In the genomic region with DNA sequence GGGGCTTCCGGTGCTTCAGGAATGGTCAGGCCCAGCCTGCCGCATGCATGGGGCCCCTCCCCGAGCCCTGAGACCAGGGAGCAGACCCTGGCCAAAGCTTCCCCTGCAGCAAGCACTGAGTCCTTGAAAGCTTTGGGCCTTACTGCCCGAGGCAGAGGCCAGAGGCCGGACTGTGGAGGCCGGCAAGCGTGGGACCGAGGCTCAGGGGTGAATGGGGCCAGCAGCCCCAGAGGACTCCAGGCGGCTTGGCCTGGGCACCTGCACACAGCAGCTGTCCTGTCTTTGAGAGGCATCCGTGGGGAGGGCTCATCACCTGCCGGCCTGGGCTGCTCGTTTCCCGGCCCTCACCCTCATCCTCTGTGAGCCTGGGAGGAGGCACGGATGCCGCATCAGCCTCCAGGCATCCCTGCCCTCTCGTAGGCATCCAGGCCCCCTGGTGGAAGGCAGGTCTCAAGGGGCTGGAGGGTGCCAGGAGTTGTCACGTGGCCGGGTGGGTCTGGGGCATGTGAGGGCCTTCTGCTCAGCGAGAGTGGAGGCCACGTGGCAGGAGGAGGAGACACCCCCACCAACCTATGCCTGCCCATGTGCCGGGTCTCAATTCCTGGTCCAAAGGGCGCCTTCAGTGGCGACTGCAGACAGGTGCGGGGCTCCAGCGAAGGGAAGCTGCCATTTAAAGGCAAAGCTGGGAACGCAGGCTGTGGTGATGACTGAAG, we compare ENCODE assay signal across 1 cellular context.
TF ChIP-seq lines count a peak whose summit lies in the region.

No MANE protein-coding gene starts in this region.

TF ChIP-seq in HepG2, 621 proteins besides CTCF, POLR2A, EP300 and RAD21 (continued from another document and continues in another):
- TF ChIP-seq, protein P1, sequence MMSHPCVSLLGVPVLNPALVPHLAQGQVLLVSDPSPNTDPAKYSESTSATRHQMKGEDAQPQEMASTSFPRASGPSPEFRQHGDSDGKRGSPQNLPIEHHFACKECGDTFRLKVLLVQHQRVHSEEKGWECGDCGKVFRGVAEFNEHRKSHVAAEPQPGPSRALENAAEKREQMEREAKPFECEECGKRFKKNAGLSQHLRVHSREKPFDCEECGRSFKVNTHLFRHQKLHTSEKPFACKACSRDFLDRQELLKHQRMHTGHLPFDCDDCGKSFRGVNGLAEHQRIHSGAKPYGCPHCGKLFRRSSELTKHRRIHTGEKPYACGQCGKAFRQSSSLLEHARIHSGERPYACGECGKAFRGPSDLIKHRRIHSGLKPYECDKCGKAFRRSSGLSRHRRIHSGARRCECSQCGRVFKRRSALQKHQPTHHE (CRISPR knock-in tag; IDR thresholded peaks at IDR 0.05; ENCODE audit: borderline replicate concordance): no peak
- TF ChIP-seq ELF3 (CRISPR knock-in tag; IDR thresholded peaks at IDR 0.05) (no peak), ZFP1 (CRISPR knock-in tag; IDR thresholded peaks at IDR 0.05) (no peak), SMARCE1 (IDR thresholded peaks at IDR 0.05; ENCODE audit: borderline replicate concordance) (no peak), TGIF2 (CRISPR knock-in tag; IDR thresholded peaks at IDR 0.05) (no peak), MIER2 (CRISPR knock-in tag; IDR thresholded peaks at IDR 0.05) (0 out of 2 replicates have a peak, but pooled peaks have one; percentile 26), ARNT (IDR thresholded peaks at IDR 0.05) (no peak), GATAD2A (CRISPR knock-in tag; IDR thresholded peaks at IDR 0.05) (peak; percentile 54; the same call in 1 of the 2 replicates), NFKB2 (CRISPR knock-in tag; IDR thresholded peaks at IDR 0.05; ENCODE audit: borderline replicate concordance) (0 out of 2 replicates have a peak, but pooled peaks have one; percentile 42), ATM (IDR thresholded peaks at IDR 0.05; ENCODE audit: borderline replicate concordance) (no peak), ZBTB20 (CRISPR knock-in tag; IDR thresholded peaks at IDR 0.05; ENCODE audit: borderline replicate concordance, low read depth) (0 out of 2 replicates have a peak, but pooled peaks have one; percentile 17), STAG1 (CRISPR knock-in tag; IDR thresholded peaks at IDR 0.05) (peak; percentile 46), MAZ (IDR thresholded peaks at IDR 0.05; ENCODE audit: borderline replicate concordance, low read depth, low read length) (0 out of 2 replicates have a peak, but pooled peaks have one; percentile 22), MAZ (CRISPR knock-in tag; IDR thresholded peaks at IDR 0.05; ENCODE audit: low read depth) (0 out of 2 replicates have a peak, but pooled peaks have one; percentile 32), ZNF878 (CRISPR knock-in tag; IDR thresholded peaks at IDR 0.05) (0 out of 2 replicates have a peak, but pooled peaks have one; percentile 38), ZNF501 (CRISPR knock-in tag; IDR thresholded peaks at IDR 0.05) (peak; percentile 44; the same call in 1 of the 2 replicates), KDM2A (CRISPR knock-in tag; IDR thresholded peaks at IDR 0.05; ENCODE audit: borderline replicate concordance, low read depth) (0 out of 2 replicates have a peak, but pooled peaks have one; percentile 43), RCOR2 (CRISPR knock-in tag; IDR thresholded peaks at IDR 0.05) (no peak), KLF16 (CRISPR knock-in tag; IDR thresholded peaks at IDR 0.05) (peak in 1 of 2 experiments; percentile 20; a peak in 1 of 4 replicates), GABPB1 (CRISPR knock-in tag; IDR thresholded peaks at IDR 0.05) (peak; percentile 63), ZNF205 (CRISPR knock-in tag; IDR thresholded peaks at IDR 0.05) (0 out of 2 replicates have a peak, but pooled peaks have one; percentile 37), ZNF788 (CRISPR knock-in tag; IDR thresholded peaks at IDR 0.05; ENCODE audit: borderline replicate concordance) (peak; percentile 35; the same call in 1 of the 2 replicates), MBNL3 (CRISPR knock-in tag; conservative IDR thresholded peaks at IDR 0.05) (no peak), HNRNPL (IDR thresholded peaks at IDR 0.05; ENCODE audit: low read depth, low read length) (0 out of 2 replicates have a peak, but pooled peaks have one; percentile 71), ZNF720 (CRISPR knock-in tag; IDR thresholded peaks at IDR 0.05) (no peak), TEAD3 (CRISPR knock-in tag; optimal IDR thresholded peaks at IDR 0.05; ENCODE audit: borderline replicate concordance) (peak; percentile 71), PHF8 (CRISPR knock-in tag; IDR thresholded peaks at IDR 0.05) (no peak), SIN3A (IDR thresholded peaks at IDR 0.05; ENCODE audit: borderline replicate concordance, low read depth, low read length) (no peak), ZNF772 (CRISPR knock-in tag; IDR thresholded peaks at IDR 0.05) (no peak), ZNF563 (CRISPR knock-in tag; IDR thresholded peaks at IDR 0.05) (0 out of 2 replicates have a peak, but pooled peaks have one; percentile 46), HOXA3 (CRISPR knock-in tag; IDR thresholded peaks at IDR 0.05) (0 out of 2 replicates have a peak, but pooled peaks have one; percentile 17), ZFP37 (CRISPR knock-in tag; IDR thresholded peaks at IDR 0.05; ENCODE audit: borderline replicate concordance) (0 out of 2 replicates have a peak, but pooled peaks have one; percentile 41), ZNF33A (CRISPR knock-in tag; IDR thresholded peaks at IDR 0.05; ENCODE audit: borderline replicate concordance) (no peak), ZNF577 (CRISPR knock-in tag; IDR thresholded peaks at IDR 0.05; ENCODE audit: borderline replicate concordance, low read depth) (no peak), KLF15 (CRISPR knock-in tag; IDR thresholded peaks at IDR 0.05; ENCODE audit: borderline replicate concordance) (no peak)
- TF ChIP-seq, protein P2, sequence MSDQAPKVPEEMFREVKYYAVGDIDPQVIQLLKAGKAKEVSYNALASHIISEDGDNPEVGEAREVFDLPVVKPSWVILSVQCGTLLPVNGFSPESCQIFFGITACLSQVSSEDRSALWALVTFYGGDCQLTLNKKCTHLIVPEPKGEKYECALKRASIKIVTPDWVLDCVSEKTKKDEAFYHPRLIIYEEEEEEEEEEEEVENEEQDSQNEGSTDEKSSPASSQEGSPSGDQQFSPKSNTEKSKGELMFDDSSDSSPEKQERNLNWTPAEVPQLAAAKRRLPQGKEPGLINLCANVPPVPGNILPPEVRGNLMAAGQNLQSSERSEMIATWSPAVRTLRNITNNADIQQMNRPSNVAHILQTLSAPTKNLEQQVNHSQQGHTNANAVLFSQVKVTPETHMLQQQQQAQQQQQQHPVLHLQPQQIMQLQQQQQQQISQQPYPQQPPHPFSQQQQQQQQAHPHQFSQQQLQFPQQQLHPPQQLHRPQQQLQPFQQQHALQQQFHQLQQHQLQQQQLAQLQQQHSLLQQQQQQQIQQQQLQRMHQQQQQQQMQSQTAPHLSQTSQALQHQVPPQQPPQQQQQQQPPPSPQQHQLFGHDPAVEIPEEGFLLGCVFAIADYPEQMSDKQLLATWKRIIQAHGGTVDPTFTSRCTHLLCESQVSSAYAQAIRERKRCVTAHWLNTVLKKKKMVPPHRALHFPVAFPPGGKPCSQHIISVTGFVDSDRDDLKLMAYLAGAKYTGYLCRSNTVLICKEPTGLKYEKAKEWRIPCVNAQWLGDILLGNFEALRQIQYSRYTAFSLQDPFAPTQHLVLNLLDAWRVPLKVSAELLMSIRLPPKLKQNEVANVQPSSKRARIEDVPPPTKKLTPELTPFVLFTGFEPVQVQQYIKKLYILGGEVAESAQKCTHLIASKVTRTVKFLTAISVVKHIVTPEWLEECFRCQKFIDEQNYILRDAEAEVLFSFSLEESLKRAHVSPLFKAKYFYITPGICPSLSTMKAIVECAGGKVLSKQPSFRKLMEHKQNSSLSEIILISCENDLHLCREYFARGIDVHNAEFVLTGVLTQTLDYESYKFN (CRISPR knock-in tag; conservative IDR thresholded peaks at IDR 0.05): 0 out of 2 replicates have a peak, but pooled peaks have one; percentile 42
- TF ChIP-seq, protein P3, sequence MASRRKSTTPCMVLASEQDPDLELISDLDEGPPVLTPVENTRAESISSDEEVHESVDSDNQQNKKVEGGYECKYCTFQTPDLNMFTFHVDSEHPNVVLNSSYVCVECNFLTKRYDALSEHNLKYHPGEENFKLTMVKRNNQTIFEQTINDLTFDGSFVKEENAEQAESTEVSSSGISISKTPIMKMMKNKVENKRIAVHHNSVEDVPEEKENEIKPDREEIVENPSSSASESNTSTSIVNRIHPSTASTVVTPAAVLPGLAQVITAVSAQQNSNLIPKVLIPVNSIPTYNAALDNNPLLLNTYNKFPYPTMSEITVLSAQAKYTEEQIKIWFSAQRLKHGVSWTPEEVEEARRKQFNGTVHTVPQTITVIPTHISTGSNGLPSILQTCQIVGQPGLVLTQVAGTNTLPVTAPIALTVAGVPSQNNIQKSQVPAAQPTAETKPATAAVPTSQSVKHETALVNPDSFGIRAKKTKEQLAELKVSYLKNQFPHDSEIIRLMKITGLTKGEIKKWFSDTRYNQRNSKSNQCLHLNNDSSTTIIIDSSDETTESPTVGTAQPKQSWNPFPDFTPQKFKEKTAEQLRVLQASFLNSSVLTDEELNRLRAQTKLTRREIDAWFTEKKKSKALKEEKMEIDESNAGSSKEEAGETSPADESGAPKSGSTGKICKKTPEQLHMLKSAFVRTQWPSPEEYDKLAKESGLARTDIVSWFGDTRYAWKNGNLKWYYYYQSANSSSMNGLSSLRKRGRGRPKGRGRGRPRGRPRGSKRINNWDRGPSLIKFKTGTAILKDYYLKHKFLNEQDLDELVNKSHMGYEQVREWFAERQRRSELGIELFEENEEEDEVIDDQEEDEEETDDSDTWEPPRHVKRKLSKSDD (CRISPR knock-in tag; IDR thresholded peaks at IDR 0.05; ENCODE audit: low read depth): no peak
- TF ChIP-seq, protein P4, sequence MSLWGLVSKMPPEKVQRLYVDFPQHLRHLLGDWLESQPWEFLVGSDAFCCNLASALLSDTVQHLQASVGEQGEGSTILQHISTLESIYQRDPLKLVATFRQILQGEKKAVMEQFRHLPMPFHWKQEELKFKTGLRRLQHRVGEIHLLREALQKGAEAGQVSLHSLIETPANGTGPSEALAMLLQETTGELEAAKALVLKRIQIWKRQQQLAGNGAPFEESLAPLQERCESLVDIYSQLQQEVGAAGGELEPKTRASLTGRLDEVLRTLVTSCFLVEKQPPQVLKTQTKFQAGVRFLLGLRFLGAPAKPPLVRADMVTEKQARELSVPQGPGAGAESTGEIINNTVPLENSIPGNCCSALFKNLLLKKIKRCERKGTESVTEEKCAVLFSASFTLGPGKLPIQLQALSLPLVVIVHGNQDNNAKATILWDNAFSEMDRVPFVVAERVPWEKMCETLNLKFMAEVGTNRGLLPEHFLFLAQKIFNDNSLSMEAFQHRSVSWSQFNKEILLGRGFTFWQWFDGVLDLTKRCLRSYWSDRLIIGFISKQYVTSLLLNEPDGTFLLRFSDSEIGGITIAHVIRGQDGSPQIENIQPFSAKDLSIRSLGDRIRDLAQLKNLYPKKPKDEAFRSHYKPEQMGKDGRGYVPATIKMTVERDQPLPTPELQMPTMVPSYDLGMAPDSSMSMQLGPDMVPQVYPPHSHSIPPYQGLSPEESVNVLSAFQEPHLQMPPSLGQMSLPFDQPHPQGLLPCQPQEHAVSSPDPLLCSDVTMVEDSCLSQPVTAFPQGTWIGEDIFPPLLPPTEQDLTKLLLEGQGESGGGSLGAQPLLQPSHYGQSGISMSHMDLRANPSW (CRISPR knock-in tag; IDR thresholded peaks at IDR 0.05; ENCODE audit: borderline replicate concordance): no peak
- TF ChIP-seq, protein P5, sequence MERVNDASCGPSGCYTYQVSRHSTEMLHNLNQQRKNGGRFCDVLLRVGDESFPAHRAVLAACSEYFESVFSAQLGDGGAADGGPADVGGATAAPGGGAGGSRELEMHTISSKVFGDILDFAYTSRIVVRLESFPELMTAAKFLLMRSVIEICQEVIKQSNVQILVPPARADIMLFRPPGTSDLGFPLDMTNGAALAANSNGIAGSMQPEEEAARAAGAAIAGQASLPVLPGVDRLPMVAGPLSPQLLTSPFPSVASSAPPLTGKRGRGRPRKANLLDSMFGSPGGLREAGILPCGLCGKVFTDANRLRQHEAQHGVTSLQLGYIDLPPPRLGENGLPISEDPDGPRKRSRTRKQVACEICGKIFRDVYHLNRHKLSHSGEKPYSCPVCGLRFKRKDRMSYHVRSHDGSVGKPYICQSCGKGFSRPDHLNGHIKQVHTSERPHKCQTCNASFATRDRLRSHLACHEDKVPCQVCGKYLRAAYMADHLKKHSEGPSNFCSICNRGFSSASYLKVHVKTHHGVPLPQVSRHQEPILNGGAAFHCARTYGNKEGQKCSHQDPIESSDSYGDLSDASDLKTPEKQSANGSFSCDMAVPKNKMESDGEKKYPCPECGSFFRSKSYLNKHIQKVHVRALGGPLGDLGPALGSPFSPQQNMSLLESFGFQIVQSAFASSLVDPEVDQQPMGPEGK (CRISPR knock-in tag; IDR thresholded peaks at IDR 0.05): peak; percentile 38; the same call in 1 of the 2 replicates
- TF ChIP-seq, protein P6, sequence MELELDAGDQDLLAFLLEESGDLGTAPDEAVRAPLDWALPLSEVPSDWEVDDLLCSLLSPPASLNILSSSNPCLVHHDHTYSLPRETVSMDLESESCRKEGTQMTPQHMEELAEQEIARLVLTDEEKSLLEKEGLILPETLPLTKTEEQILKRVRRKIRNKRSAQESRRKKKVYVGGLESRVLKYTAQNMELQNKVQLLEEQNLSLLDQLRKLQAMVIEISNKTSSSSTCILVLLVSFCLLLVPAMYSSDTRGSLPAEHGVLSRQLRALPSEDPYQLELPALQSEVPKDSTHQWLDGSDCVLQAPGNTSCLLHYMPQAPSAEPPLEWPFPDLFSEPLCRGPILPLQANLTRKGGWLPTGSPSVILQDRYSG (CRISPR knock-in tag; IDR thresholded peaks at IDR 0.05): no peak
- TF ChIP-seq, protein P7, sequence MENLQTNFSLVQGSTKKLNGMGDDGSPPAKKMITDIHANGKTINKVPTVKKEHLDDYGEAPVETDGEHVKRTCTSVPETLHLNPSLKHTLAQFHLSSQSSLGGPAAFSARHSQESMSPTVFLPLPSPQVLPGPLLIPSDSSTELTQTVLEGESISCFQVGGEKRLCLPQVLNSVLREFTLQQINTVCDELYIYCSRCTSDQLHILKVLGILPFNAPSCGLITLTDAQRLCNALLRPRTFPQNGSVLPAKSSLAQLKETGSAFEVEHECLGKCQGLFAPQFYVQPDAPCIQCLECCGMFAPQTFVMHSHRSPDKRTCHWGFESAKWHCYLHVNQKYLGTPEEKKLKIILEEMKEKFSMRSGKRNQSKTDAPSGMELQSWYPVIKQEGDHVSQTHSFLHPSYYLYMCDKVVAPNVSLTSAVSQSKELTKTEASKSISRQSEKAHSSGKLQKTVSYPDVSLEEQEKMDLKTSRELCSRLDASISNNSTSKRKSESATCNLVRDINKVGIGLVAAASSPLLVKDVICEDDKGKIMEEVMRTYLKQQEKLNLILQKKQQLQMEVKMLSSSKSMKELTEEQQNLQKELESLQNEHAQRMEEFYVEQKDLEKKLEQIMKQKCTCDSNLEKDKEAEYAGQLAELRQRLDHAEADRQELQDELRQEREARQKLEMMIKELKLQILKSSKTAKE (CRISPR knock-in tag; IDR thresholded peaks at IDR 0.05; ENCODE audit: borderline replicate concordance): 0 out of 2 replicates have a peak, but pooled peaks have one; percentile 28
- TF ChIP-seq, protein P8, sequence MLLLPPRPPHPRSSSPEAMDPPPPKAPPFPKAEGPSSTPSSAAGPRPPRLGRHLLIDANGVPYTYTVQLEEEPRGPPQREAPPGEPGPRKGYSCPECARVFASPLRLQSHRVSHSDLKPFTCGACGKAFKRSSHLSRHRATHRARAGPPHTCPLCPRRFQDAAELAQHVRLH (CRISPR knock-in tag; IDR thresholded peaks at IDR 0.05; ENCODE audit: borderline replicate concordance, low read depth): 0 out of 2 replicates have a peak, but pooled peaks have one; percentile 50
- TF ChIP-seq, protein P9, sequence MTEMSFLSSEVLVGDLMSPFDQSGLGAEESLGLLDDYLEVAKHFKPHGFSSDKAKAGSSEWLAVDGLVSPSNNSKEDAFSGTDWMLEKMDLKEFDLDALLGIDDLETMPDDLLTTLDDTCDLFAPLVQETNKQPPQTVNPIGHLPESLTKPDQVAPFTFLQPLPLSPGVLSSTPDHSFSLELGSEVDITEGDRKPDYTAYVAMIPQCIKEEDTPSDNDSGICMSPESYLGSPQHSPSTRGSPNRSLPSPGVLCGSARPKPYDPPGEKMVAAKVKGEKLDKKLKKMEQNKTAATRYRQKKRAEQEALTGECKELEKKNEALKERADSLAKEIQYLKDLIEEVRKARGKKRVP (CRISPR knock-in tag; IDR thresholded peaks at IDR 0.05): peak in 1 of 2 experiments; percentile 55; a peak in 1 of 4 replicates
